Comparison of ENCODE assay signal across 9 cellular contexts in the genomic region with DNA sequence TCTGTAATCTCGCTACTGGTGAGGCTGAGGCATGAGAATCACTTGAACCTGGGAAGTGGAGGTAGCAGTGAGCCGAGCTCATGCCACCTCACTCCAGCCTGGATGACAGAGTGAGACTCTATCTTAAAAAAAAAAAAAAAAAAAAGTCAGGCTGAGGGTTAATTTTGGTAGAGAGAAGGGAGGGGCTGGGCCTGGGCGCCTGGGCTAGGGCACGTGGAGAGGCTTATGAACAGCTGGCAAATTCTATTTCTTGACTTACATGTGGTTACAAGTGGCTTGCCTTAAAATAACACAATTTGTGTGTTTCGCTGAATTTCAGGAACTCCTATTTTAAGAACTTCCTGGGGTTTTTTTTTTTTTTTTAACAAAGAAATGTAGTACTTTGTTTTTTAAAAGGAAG. TPM values are rescaled to one million over a fixed set of nuclear protein-coding genes. Genes with fewer than 3 reads are reported as not detected.
DNase-seq lines count a peak whose midpoint lies in the region; ATAC-seq and TF ChIP-seq lines count a peak whose summit lies in the region.
"Had no signal": no experiment of that assay in that cellular context is flagged by ENCODE, and none has a peak within 500 bp of the region (broad histone marks: within the 10 kb centered on the region; RNA-seq: fewer than 3 reads in every experiment).

No MANE protein-coding gene starts in this region.

- no peaks in the 10 kb centered on the region for H3K9me3 Mint-ChIP-seq in IgD-negative memory B cell
- no peaks in the 10 kb centered on the region for H3K9me3 Mint-ChIP-seq in activated CD8-positive, alpha-beta T cell treated with anti-CD3 and anti-CD28 coated beads for 36 hours

- peak overlapping the region in 2 of 3 donors; percentile 15 to 84 for H3K27ac Mint-ChIP-seq in IgD-negative memory B cell
- peak overlapping the region; percentile 94 for H3K27ac Mint-ChIP-seq in activated CD8-positive, alpha-beta T cell treated with anti-CD3 and anti-CD28 coated beads for 36 hours

- CTCF ChIA-PET in activated CD8-positive, alpha-beta T cell treated with anti-CD3 and anti-CD28 coated beads for 36 hours (lab: Charles Lee) = interaction anchor here (0.8 to 4.4 kb wide), 8 partner anchors 15 to 162 kb away, joined by 3 to 28 read pairs (median 4); no protein-coding TSS in a partner anchor
- CTCF ChIA-PET in PC-9 (lab: Charles Lee) = interaction anchor here (0.6 kb wide), 1 partner anchor 77 kb away, joined by 14 read pairs; no protein-coding TSS in a partner anchor

- no peaks in the 10 kb centered on the region for H3K9me2 ChIP-seq in PC-9 (ENCODE audit: insufficient read depth)

- intact Hi-C loops in activated CD8-positive, alpha-beta T cell treated with anti-CD3 and anti-CD28 coated beads for 36 hours (cut with micrococcal nuclease) = no loop called here
- intact Hi-C loops in sciatic nerve (cut with DNase I) = no loop called here
- intact Hi-C loops in PC-9 (cut with micrococcal nuclease; ENCODE audit: unreplicated experiment) = loop anchor here (5.0 to 10.0 kb wide), 5 partner anchors 161 to 1711 kb away; no protein-coding TSS in a partner anchor

- H3K9me3 ChIP-seq in BE2C (no peaks in the 10 kb centered on the region), PC-9 (ENCODE audit: insufficient read depth, low read depth) (no peaks in the 10 kb centered on the region)
- H3K9me3 ChIP-seq: lower lobe of right lung had no signal

- POLR2A ChIA-PET in activated CD8-positive, alpha-beta T cell treated with anti-CD3 and anti-CD28 coated beads for 36 hours (lab: Charles Lee) = interaction anchor here (0.6 to 0.8 kb wide), 2 partner anchors 29 to 75 kb away, joined by 3 read pairs; a partner anchor contains a TSS
- POLR2A ChIA-PET in PC-9 (lab: Charles Lee; ENCODE audit: unreplicated experiment) = no interaction called here

- H3K27me3 ChIP-seq in BE2C (no peaks in the 10 kb centered on the region), PC-9 (ENCODE audit: insufficient read depth, low read depth) (no peaks in the 10 kb centered on the region)

- no TSS peak for BruUV-seq in PC-9 (replicated peaks; lab: Mats Ljungman, UMichigan)

- H3K4me1 Mint-ChIP-seq in IgD-negative memory B cell = peaks cover 25 to 36% (median 30%) of the 10 kb centered on the region in 3 donors
- H3K4me1 Mint-ChIP-seq in activated CD8-positive, alpha-beta T cell treated with anti-CD3 and anti-CD28 coated beads for 36 hours (ENCODE audit: low read depth) = peaks cover 42% of the 10 kb centered on the region

- no peak overlapping the region for H3K27ac ChIP-seq in PC-9
- H3K27ac ChIP-seq: lower lobe of right lung had no signal

- H3K36me3 Mint-ChIP-seq in IgD-negative memory B cell = no peaks in the 10 kb centered on the region
- no peaks in the 10 kb centered on the region for H3K36me3 Mint-ChIP-seq in activated CD8-positive, alpha-beta T cell treated with anti-CD3 and anti-CD28 coated beads for 36 hours (ENCODE audit: low read depth)

- no peak for TF ChIP-seq CTCF in activated CD8-positive, alpha-beta T cell treated with anti-CD3 and anti-CD28 coated beads for 36 hours (IDR thresholded peaks at IDR 0.05)
- TF ChIP-seq CTCF in BE2C (IDR thresholded peaks at IDR 0.05; ENCODE audit: low read depth, low read length) (no peak), PC-9 (conservative IDR thresholded peaks at IDR 0.05) (no peak)

- H3K79me2 ChIP-seq in PC-9 (ENCODE audit: low read depth) = no peaks in the 10 kb centered on the region

- H3K4me3 Mint-ChIP-seq in IgD-negative memory B cell = peak overlapping the region; percentile 69 to 88 (median 81)
- H3K4me3 Mint-ChIP-seq in activated CD8-positive, alpha-beta T cell treated with anti-CD3 and anti-CD28 coated beads for 36 hours = peak overlapping the region; percentile 44

- H3K4me2 ChIP-seq in PC-9 = no peak overlapping the region

- no peaks in the 10 kb centered on the region for H4K20me1 ChIP-seq in PC-9 (ENCODE audit: insufficient read depth)

- H3K4me1 ChIP-seq in BE2C (no peaks in the 10 kb centered on the region), PC-9 (replicated peaks; ENCODE audit: insufficient read depth) (peaks cover 4% of the 10 kb centered on the region; the same call in 1 of the 2 replicates)

- no peak overlapping the region for H2AFZ ChIP-seq in PC-9

- peaks cover 1% of the 10 kb centered on the region for H3K27me3 Mint-ChIP-seq in IgD-negative memory B cell
- no peaks in the 10 kb centered on the region for H3K27me3 Mint-ChIP-seq in activated CD8-positive, alpha-beta T cell treated with anti-CD3 and anti-CD28 coated beads for 36 hours

- H3F3A ChIP-seq in PC-9 (ENCODE audit: insufficient read depth, low read depth) = no peaks in the 10 kb centered on the region

- peak; percentile 59 for ATAC-seq in GM18861 (IDR thresholded peaks at IDR 0.05; ENCODE audit: unreplicated experiment)
- peak; percentile 59 for ATAC-seq in activated CD8-positive, alpha-beta T cell treated with anti-CD3 and anti-CD28 coated beads for 36 hours
- peak; percentile 69 for ATAC-seq in sciatic nerve
- ATAC-seq in HG02973 (IDR thresholded peaks at IDR 0.05; ENCODE audit: unreplicated experiment) = no peak
- no peak for ATAC-seq in HG03460 (IDR thresholded peaks at IDR 0.05; ENCODE audit: unreplicated experiment)

- DNase-seq in activated CD8-positive, alpha-beta T cell treated with anti-CD3 and anti-CD28 coated beads for 36 hours = peak; percentile 72
- DNase-seq in sciatic nerve (ENCODE audit: low spot score) (no peak), BE2C (no peak), PC-9 (no peak)
- DNase-seq: lower lobe of right lung had no signal

- H3K4me3 ChIP-seq in BE2C (ENCODE audit: low read depth, low read length) = no peak overlapping the region
- no peak overlapping the region for H3K4me3 ChIP-seq in PC-9
- H3K4me3 ChIP-seq: lower lobe of right lung had no signal

- H3K36me3 ChIP-seq in BE2C = no peaks in the 10 kb centered on the region
- H3K36me3 ChIP-seq in PC-9 (ENCODE audit: low read depth) = no peaks in the 10 kb centered on the region
- H3K36me3 ChIP-seq: lower lobe of right lung had no signal

RNA-seq across cellular contexts. Expression of a gene that starts 47.6 kb away (rescaled TPM):
- polyA plus RNA-seq in IgD-negative memory B cell = 0.44 TPM
- 10 to 100 TPM; 11.3 to 12.6 TPM for total RNA-seq in activated CD8-positive, alpha-beta T cell treated with anti-CD3 and anti-CD28 coated beads for 36 hours
- total RNA-seq in sciatic nerve = 19.8 TPM
- polyA plus RNA-seq in BE2C (2012; ENCODE audit: insufficient read depth, insufficient read length, low read depth) = 24.1 TPM
- total RNA-seq in PC-9 (2021) = 26.9 and 29.5 TPM in 2 replicates

RNA-seq across cellular contexts. Expression of a gene that starts 52.9 kb away (rescaled TPM):
- polyA plus RNA-seq in IgD-negative memory B cell = 9.6 TPM
- total RNA-seq in activated CD8-positive, alpha-beta T cell treated with anti-CD3 and anti-CD28 coated beads for 36 hours = 10 to 100 TPM; 12.9 to 13.3 TPM
- total RNA-seq in sciatic nerve = 21.7 TPM
- polyA plus RNA-seq in BE2C (2012; ENCODE audit: insufficient read depth, insufficient read length, low read depth) = 2.1 TPM
- 14.6 and 15.5 TPM in 2 replicates for total RNA-seq in PC-9 (2021)

Comparison
In these comparisons a context has a peak if more than half of its experiments do, and no peak if none do; other contexts are left out.
1. ATAC-seq: peak in GM18861 (single experiment), activated CD8-positive, alpha-beta T cell treated with anti-CD3 and anti-CD28 coated beads for 36 hours (single experiment) and sciatic nerve (single experiment); none in HG02973 (single experiment) and HG03460 (single experiment).